ENCODE assay signal across 34 cellular contexts in the genomic region with DNA sequence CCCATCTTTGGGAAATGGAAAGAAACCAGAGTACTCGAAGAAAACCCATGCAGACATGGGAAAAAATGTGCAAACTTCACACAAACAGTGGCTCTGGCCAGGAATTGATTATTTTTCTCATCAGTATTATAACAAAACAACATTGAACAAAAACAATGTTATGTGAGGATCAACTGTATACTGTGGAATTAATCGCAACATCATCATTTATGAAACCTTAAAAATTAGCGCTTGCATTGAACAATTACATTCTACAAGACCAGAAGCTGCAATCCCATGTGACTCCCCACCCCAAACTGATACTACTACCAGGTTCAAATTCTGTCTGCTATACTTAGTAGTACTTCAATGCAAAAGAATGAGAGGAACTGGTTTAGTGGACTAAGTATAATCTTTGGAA.
"Had no signal": no experiment of that assay in that cellular context is flagged by ENCODE, and none has a peak within 500 bp of the region (broad histone marks: within the 10 kb centered on the region; RNA-seq: fewer than 3 reads in every experiment).

No MANE protein-coding gene starts in this region.

- H3K36me3 ChIP-seq: adrenal gland, cardiac muscle cell had no signal

- H3K27me3 ChIP-seq: adrenal gland, cardiac muscle cell had no signal

- H3K9me3 ChIP-seq: adrenal gland had no signal

- H3K4me3 ChIP-seq: adrenal gland, cardiac muscle cell had no signal

- FAIRE-seq: astrocyte, bronchial epithelial cell, TTC549 had no signal

- H3K27ac ChIP-seq: adrenal gland, cardiac muscle cell, VCaP had no signal

- ATAC-seq: activated CD8-positive, alpha-beta T cell treated with anti-CD3 and anti-CD28 coated beads for 36 hours; activated naive CD4-positive, alpha-beta T cell treated with anti-CD3 and anti-CD28 coated beads, Interleukin-2, amount 50 U/mL, for 72 hours; activated T-cell treated with anti-CD3 and anti-CD28 coated beads, Interleukin-2, amount 50 U/mL, for 4 hours; activated T-cell treated with anti-CD3 and anti-CD28 coated beads, Interleukin-2, amount 50 U/mL, for 72 hours; activated T-helper 17 cell treated with anti-CD3 and anti-CD28 coated beads, Interleukin-2, amount 50 U/mL, for 72 hours had no signal

- H3K4me1 ChIP-seq: adrenal gland had no signal

- DNase-seq: activated B cell treated with CpG ODN at 0.5 μM for 24 hours; activated CD4-positive, alpha-beta memory T cell treated with anti-CD3 and anti-CD28 coated beads for 36 hours; activated CD4-positive, alpha-beta T cell treated with anti-CD3 and anti-CD28 coated beads for 4 hours; activated CD4-positive, alpha-beta T cell treated with anti-CD3 and anti-CD28 coated beads, Interleukin-2, amount 10 ng/mL, durations not matched to agents 24 days and 14 days; activated CD4-positive, alpha-beta T cell treated with anti-CD3 and anti-CD28 coated beads, Interleukin-2, amount 50 U/mL, for 1 hour; activated CD4-positive, alpha-beta T cell treated with anti-CD3 and anti-CD28 coated beads, Interleukin-2, amount 50 U/mL, for 4 hours; activated CD4-positive, CD25-positive, alpha-beta regulatory T cell treated with anti-CD3 and anti-CD28 coated beads, Interleukin-2, amount 50 U/mL, for 72 hours; activated CD8-positive, alpha-beta memory T cell treated with anti-CD3 and anti-CD28 coated beads, Interleukin-2, amount 50 U/mL, for 4 hours; activated CD8-positive, alpha-beta T cell treated with anti-CD3 and anti-CD28 coated beads for 36 hours; activated effector memory CD4-positive, alpha-beta T cell treated with anti-CD3 and anti-CD28 coated beads, Interleukin-2, amount 50 U/mL, for 16 hours; activated gamma-delta T cell treated with Interleukin-2 at 50 U/mL for 16 hours; activated naive CD4-positive, alpha-beta T cell; activated naive CD4-positive, alpha-beta T cell treated with anti-CD3 and anti-CD28 coated beads for 36 hours; activated naive CD4-positive, alpha-beta T cell treated with anti-CD3 and anti-CD28 coated beads, Interleukin-2, amount 50 U/mL, for 16 hours; activated naive CD8-positive, alpha-beta T cell treated with anti-CD3 and anti-CD28 coated beads for 36 hours; activated T-cell treated with anti-CD3 and anti-CD28 coated beads for 4 hours; activated T-cell treated with anti-CD3 and anti-CD28 coated beads, Interleukin-2, amount 50 U/mL, for 1 hour; activated T-cell treated with anti-CD3 and anti-CD28 coated beads, Interleukin-2, amount 50 U/mL, for 4 hours; activated T-cell treated with anti-CD3 and anti-CD28 coated beads, Interleukin-2, amount 50 U/mL, for 72 hours; adrenal gland; amniotic stem cell; aorta; caudate nucleus; cerebellar nuclear complex; T-helper 1 cell; T-helper 2 cell; T-helper 9 cell had no signal
